Comparison of ENCODE assay signal across 14 cellular contexts in the genomic region with DNA sequence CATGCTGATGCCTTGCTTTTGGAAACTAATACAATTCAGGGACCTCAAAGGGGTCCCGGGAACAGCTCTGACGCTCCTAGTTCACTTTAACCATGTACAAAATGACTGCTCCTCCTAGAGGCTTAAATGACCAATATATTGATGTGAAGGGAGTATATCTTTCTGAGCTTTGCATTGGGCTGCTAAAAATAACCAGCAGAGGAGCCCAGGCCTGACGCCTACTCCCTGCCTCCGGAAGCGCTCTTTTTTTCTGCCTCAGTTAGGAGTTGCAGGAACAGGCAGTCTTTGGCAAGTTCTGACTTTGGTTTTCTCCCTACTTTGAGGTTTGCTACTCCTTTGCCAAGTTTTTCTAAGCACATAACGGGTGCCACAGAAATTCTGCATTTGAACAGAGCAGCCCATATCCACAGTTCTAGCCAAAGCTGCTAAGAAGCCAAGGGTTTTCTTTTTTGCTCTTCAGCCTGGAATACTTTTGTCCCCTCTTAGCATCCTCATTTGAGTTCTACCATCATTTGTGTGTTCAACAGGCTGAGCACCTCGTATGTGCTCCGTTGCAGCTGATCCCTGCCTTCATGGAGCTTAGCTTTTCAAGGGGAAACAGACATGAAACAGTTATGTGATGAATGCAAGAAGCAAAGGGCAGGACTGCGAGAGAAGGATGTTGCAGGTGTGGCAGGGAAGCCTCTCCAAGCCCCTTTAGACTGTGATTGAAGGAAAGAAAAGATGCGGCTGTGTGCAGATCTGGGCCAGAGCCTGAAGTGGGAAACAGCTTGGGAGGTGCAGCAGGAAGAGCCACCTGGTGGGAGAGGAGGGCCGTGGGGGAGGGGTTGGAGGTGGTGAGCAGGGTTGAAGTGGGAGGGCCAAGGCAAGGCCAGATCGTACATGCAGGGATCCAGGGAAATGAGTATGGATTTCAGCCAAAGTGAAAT.
DNase-seq lines count a peak whose midpoint lies in the region; ATAC-seq lines count a peak whose summit lies in the region.
"Had no signal": no experiment of that assay in that cellular context is flagged by ENCODE, and none has a peak within 500 bp of the region (broad histone marks: within the 10 kb centered on the region; RNA-seq: fewer than 3 reads in every experiment).

No MANE protein-coding gene starts in this region.

- ATAC-seq in GM21576 (IDR thresholded peaks at IDR 0.05; ENCODE audit: unreplicated experiment), result no peak
- ATAC-seq in GM18868 (IDR thresholded peaks at IDR 0.05; ENCODE audit: unreplicated experiment), result no peak
- ATAC-seq: activated CD8-positive, alpha-beta T cell treated with anti-CD3 and anti-CD28 coated beads, Interleukin-2, amount 10 ng/mL, durations not matched to agents 7 days and 5 days had no signal

- DNase-seq in NCI-H82 (lab: John Stamatoyannopoulos, UW) (peak; percentile 23), NCI-H82 treated with DMSO at 0.1 percent for 48 hours (lab: John Stamatoyannopoulos, UW; ENCODE audit: unreplicated experiment) (no peak), astrocyte of the hippocampus (ENCODE audit: low read depth, low spot score) (peak; percentile 68), iPS-NIHi7 (ENCODE audit: extremely low spot score) (peak; percentile 81), superior temporal gyrus (ENCODE audit: extremely low spot score) (peak; percentile 77), NCI-H128 (lab: John Stamatoyannopoulos, UW; ENCODE audit: unreplicated experiment) (no peak)
- DNase-seq: activated CD8-positive, alpha-beta T cell treated with anti-CD3 and anti-CD28 coated beads, Interleukin-2, amount 10 ng/mL, durations not matched to agents 7 days and 5 days; activated effector memory CD4-positive, alpha-beta T cell treated with anti-CD3 and anti-CD28 coated beads, Interleukin-2, amount 50 U/mL, for 16 hours; mammary epithelial cell; NCI-H1092 treated with DMSO at 0.1 percent for 48 hours; NCI-H748 treated with DMSO at 0.1 percent for 48 hours; tibial artery had no signal

Comparison
In these comparisons a context has a peak if more than half of its experiments do, and no peak if none do; other contexts are left out.
1. DNase-seq: peak in NCI-H82 (single experiment), astrocyte of the hippocampus (single experiment), iPS-NIHi7 (single experiment) and superior temporal gyrus (single experiment); none in NCI-H82 treated with DMSO at 0.1 percent for 48 hours (single experiment) and NCI-H128 (single experiment).